ENCODE assay signal across 1 cellular context in the genomic region with DNA sequence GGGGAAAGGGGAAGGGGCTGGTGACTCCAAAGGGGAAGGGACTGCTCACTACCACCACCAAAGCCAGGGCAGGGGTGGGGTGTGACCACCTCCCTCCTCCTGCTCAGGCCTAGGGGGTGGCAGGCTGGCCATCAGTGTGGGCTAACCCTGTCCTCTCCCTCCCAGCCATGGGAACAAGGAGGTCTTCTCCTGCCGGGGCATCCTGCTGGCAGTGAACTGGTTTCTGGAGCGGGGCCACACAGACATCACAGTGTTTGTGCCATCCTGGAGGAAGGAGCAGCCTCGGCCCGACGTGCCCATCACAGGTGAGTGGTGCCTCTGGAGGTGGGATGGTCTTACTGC.
TF ChIP-seq lines count a peak whose summit lies in the region.

No MANE protein-coding gene starts in this region.

TF ChIP-seq in GM12878, 131 proteins besides CTCF, POLR2A, EP300 and RAD21:
- 0 out of 4 replicates have a peak, but pooled peaks of 1 of the 2 experiments have one; percentile 3 for TF ChIP-seq CEBPB (IDR thresholded peaks at IDR 0.05; ENCODE audit: borderline replicate concordance in 1 of 2, low read depth in 2 of 2, low read length in 2 of 2)
- TF ChIP-seq NR2C1 (IDR thresholded peaks at IDR 0.05) = no peak
